8 cellular contexts compared by ENCODE assay signal in genomic region chr5:179818746-179819295, GRCh38. TPM values are rescaled to one million over a fixed set of nuclear protein-coding genes. Genes with fewer than 3 reads are reported as not detected.
A peak's percentile ranks its signal among the peaks of the same experiment; 100 is the strongest.
DNase-seq lines count a peak whose midpoint lies in the region; ATAC-seq and TF ChIP-seq lines count a peak whose summit lies in the region.

No MANE protein-coding gene starts in this region.

- peaks cover 21% of the 10 kb centered on the region for H3K36me3 Mint-ChIP-seq in activated CD8-positive, alpha-beta memory T cell treated with anti-CD3 and anti-CD28 coated beads, Interleukin-2, amount 10 ng/mL, durations not matched to agents 7 days and 5 days
- H3K36me3 Mint-ChIP-seq in effector memory CD8-positive, alpha-beta T cell (ENCODE audit: insufficient read depth) = peaks cover 70% of the 10 kb centered on the region

- no peaks in the 10 kb centered on the region for H3K9me3 Mint-ChIP-seq in activated CD8-positive, alpha-beta memory T cell treated with anti-CD3 and anti-CD28 coated beads, Interleukin-2, amount 10 ng/mL, durations not matched to agents 7 days and 5 days (ENCODE audit: low read depth)
- no peaks in the 10 kb centered on the region for H3K9me3 Mint-ChIP-seq in effector memory CD8-positive, alpha-beta T cell

- H3K4me3 Mint-ChIP-seq in activated CD8-positive, alpha-beta memory T cell treated with anti-CD3 and anti-CD28 coated beads, Interleukin-2, amount 10 ng/mL, durations not matched to agents 7 days and 5 days = peak overlapping the region; percentile 75
- peak overlapping the region; percentile 85 to 95 for H3K4me3 Mint-ChIP-seq in effector memory CD8-positive, alpha-beta T cell

- H3K27me3 Mint-ChIP-seq in activated CD8-positive, alpha-beta memory T cell treated with anti-CD3 and anti-CD28 coated beads, Interleukin-2, amount 10 ng/mL, durations not matched to agents 7 days and 5 days = no peaks in the 10 kb centered on the region
- H3K27me3 Mint-ChIP-seq in effector memory CD8-positive, alpha-beta T cell = no peaks in the 10 kb centered on the region

- peak overlapping the region; percentile 40 for H3K4me3 ChIP-seq in AG04449 (ENCODE audit: low read depth, low read length)

- H3K27ac Mint-ChIP-seq in activated CD8-positive, alpha-beta memory T cell treated with anti-CD3 and anti-CD28 coated beads, Interleukin-2, amount 10 ng/mL, durations not matched to agents 7 days and 5 days = peak overlapping the region; percentile 84
- peak overlapping the region; percentile 99 for H3K27ac Mint-ChIP-seq in effector memory CD8-positive, alpha-beta T cell

- POLR2A ChIA-PET in AG04449 (lab: Yijun Ruan, JAX) = interaction anchor here (1.0 to 2.6 kb wide), 2 partner anchors 7 to 12 kb away, joined by 3 to 15 read pairs; no protein-coding TSS in a partner anchor

- DNase-seq in AG04449 (ENCODE audit: low read depth, low spot score) = peak; percentile 65
- peak; percentile 13 for DNase-seq in NCI-H526 treated with DMSO at 0.1 percent for 48 hours (lab: John Stamatoyannopoulos, UW)
- DNase-seq in activated CD8-positive, alpha-beta memory T cell treated with anti-CD3 and anti-CD28 coated beads, Interleukin-2, amount 10 ng/mL, durations not matched to agents 7 days and 5 days = peak; percentile 95
- peak; percentile 79 to 90 (median 89) for DNase-seq in effector memory CD8-positive, alpha-beta T cell
- DNase-seq in mesenteric fat pad (ENCODE audit: low spot score) = peak; percentile 98
- DNase-seq in stimulated activated CD8-positive, alpha-beta memory T cell treated with anti-CD3 and anti-CD28 coated beads, Interleukin-15, amount 100 ng/mL, for 1 hour (ENCODE audit: low read depth) = peak; percentile 76

- peaks cover 41% of the 10 kb centered on the region for H3K4me1 Mint-ChIP-seq in activated CD8-positive, alpha-beta memory T cell treated with anti-CD3 and anti-CD28 coated beads, Interleukin-2, amount 10 ng/mL, durations not matched to agents 7 days and 5 days
- peaks cover 32 to 38% of the 10 kb centered on the region in 2 donors for H3K4me1 Mint-ChIP-seq in effector memory CD8-positive, alpha-beta T cell (ENCODE audit: low read depth in 2 of 2)

- no peak for TF ChIP-seq CTCF in AG04449 (IDR thresholded peaks at IDR 0.05; ENCODE audit: insufficient read depth, low read length, missing control alignments)

- TF ChIP-seq POLR2A in GM18526 (IDR thresholded peaks at IDR 0.05; ENCODE audit: extremely low read depth, insufficient read length) = peak; percentile 51

- peak; percentile 61 for ATAC-seq in HG03045 (IDR thresholded peaks at IDR 0.05; ENCODE audit: unreplicated experiment)
- peak; percentile 56 for ATAC-seq in activated CD8-positive, alpha-beta memory T cell treated with anti-CD3 and anti-CD28 coated beads, Interleukin-2, amount 10 ng/mL, durations not matched to agents 7 days and 5 days
- ATAC-seq in effector memory CD8-positive, alpha-beta T cell (replicated peaks) = peak; percentile 69

- CTCF ChIA-PET in AG04449 (lab: Yijun Ruan, JAX) = interaction anchor here (1.0 to 1.1 kb wide), 3 partner anchors 17 to 205 kb away, joined by 3 to 6 read pairs (median 4); no protein-coding TSS in a partner anchor
- CTCF ChIA-PET in activated CD8-positive, alpha-beta memory T cell treated with anti-CD3 and anti-CD28 coated beads, Interleukin-2, amount 10 ng/mL, durations not matched to agents 7 days and 5 days (lab: Charles Lee) = interaction anchor here (0.6 to 2.5 kb wide), 5 partner anchors 7 to 86 kb away, joined by 3 to 17 read pairs (median 5); partner anchors contain the start of gene MAML1

RNA-seq across cellular contexts. Expression of gene SQSTM1, which starts 1.9 kb away (rescaled TPM):
- 100 to 1,000 TPM; 130 to 198 TPM for total RNA-seq in activated CD8-positive, alpha-beta memory T cell treated with anti-CD3 and anti-CD28 coated beads, Interleukin-2, amount 10 ng/mL, durations not matched to agents 7 days and 5 days
- 600 TPM for total RNA-seq in mesenteric fat pad

RNA-seq across cellular contexts. Expression of gene MGAT4B, which starts 12.2 kb away (rescaled TPM):
- total RNA-seq in activated CD8-positive, alpha-beta memory T cell treated with anti-CD3 and anti-CD28 coated beads, Interleukin-2, amount 10 ng/mL, durations not matched to agents 7 days and 5 days = 100 to 1,000 TPM; 100 to 116 TPM
- 87.6 TPM for total RNA-seq in mesenteric fat pad

RNA-seq across cellular contexts. Expression of gene LTC4S, which starts 25.0 kb away (rescaled TPM):
- 1 to 10 TPM in 1 of 2 experiments, under 1 TPM in 1; 0.91 to 1.5 TPM for total RNA-seq in activated CD8-positive, alpha-beta memory T cell treated with anti-CD3 and anti-CD28 coated beads, Interleukin-2, amount 10 ng/mL, durations not matched to agents 7 days and 5 days
- total RNA-seq in mesenteric fat pad = 9.6 TPM

RNA-seq across cellular contexts. Expression of gene MRNIP, which starts 39.8 kb away (rescaled TPM):
- total RNA-seq in activated CD8-positive, alpha-beta memory T cell treated with anti-CD3 and anti-CD28 coated beads, Interleukin-2, amount 10 ng/mL, durations not matched to agents 7 days and 5 days = 10 to 100 TPM; 20.2 to 21.4 TPM
- total RNA-seq in mesenteric fat pad = 17.3 TPM

Comparison
In these comparisons a context has a peak if more than half of its experiments do, and no peak if none do; other contexts are left out.
1. Peak in every context shown above with its lines: DNase-seq, ATAC-seq and H3K4me3 ChIP-seq.
2. DNase-seq: peak in every context shown above with its lines; median percentile 98 in mesenteric fat pad; 95 in activated CD8-positive, alpha-beta memory T cell treated with anti-CD3 and anti-CD28 coated beads, Interleukin-2, amount 10 ng/mL, durations not matched to agents 7 days and 5 days; 89 in effector memory CD8-positive, alpha-beta T cell; 76 in stimulated activated CD8-positive, alpha-beta memory T cell treated with anti-CD3 and anti-CD28 coated beads, Interleukin-15, amount 100 ng/mL, for 1 hour; 65 in AG04449; 13 in NCI-H526 treated with DMSO at 0.1 percent for 48 hours.